In genomic region chr4:138241281-138242075, GRCh38 we compare ENCODE assay signal across 1 cellular context.
TF ChIP-seq lines count a peak whose summit lies in the region.

No MANE protein-coding gene starts in this region.

TF ChIP-seq in K562, 482 proteins besides CTCF, POLR2A, EP300 and RAD21 (continued from another document):
- TF ChIP-seq DLX4 (CRISPR knock-in tag; IDR thresholded peaks at IDR 0.05): 0 out of 2 replicates have a peak, but pooled peaks have one; percentile 47
- no peak; the same call in none of the 2 replicates for TF ChIP-seq NKRF (IDR thresholded peaks at IDR 0.05; ENCODE audit: borderline replicate concordance)
- 0 out of 2 replicates have a peak, but pooled peaks have one; percentile 21 for TF ChIP-seq PHB (CRISPR knock-in tag; IDR thresholded peaks at IDR 0.05)
- TF ChIP-seq ZBTB2 (IDR thresholded peaks at IDR 0.05): peak; percentile 70
- 0 out of 2 replicates have a peak, but pooled peaks have one; percentile 10 for TF ChIP-seq MTA1 (IDR thresholded peaks at IDR 0.05; ENCODE audit: borderline replicate concordance)
- peak; percentile 19 for TF ChIP-seq RBBP5 (IDR thresholded peaks at IDR 0.05; ENCODE audit: borderline replicate concordance, insufficient read depth, low read length, poor library complexity, severe bottlenecking)
- TF ChIP-seq ZZZ3 (IDR thresholded peaks at IDR 0.05): no peak
- TF ChIP-seq MAX (CRISPR knock-in tag; IDR thresholded peaks at IDR 0.05): peak; percentile 53
- TF ChIP-seq BHLHE40 (IDR thresholded peaks at IDR 0.05; ENCODE audit: low read length): no peak
- TF ChIP-seq USF1 (CRISPR knock-in tag; IDR thresholded peaks at IDR 0.05): peak; percentile 49; the same call in 1 of the 2 replicates
- 0 out of 4 replicates have a peak, but pooled peaks of 1 of the 2 experiments have one; percentile 21 for TF ChIP-seq NRF1 (conservative IDR thresholded peaks at IDR 0.05 in 1 of 2, IDR thresholded peaks at IDR 0.05 in 1 of 2)
- 0 out of 2 replicates have a peak, but pooled peaks have one; percentile 48 for TF ChIP-seq FOXK1 (CRISPR knock-in tag; IDR thresholded peaks at IDR 0.05; ENCODE audit: borderline replicate concordance)
- TF ChIP-seq SAFB (IDR thresholded peaks at IDR 0.05; ENCODE audit: borderline replicate concordance, low read depth, low read length): peak; percentile 60; the same call in 1 of the 2 replicates
- peak; percentile 50; the same call in 1 of the 2 replicates for TF ChIP-seq SP1 (CRISPR knock-in tag; IDR thresholded peaks at IDR 0.05)
- peak; percentile 72; the same call in 1 of the 2 replicates for TF ChIP-seq KAT7 (CRISPR knock-in tag; IDR thresholded peaks at IDR 0.05; ENCODE audit: borderline replicate concordance)
- TF ChIP-seq ZC3H8 (IDR thresholded peaks at IDR 0.05): no peak
- peak; percentile 76; the same call in 1 of the 2 replicates for TF ChIP-seq ZC3H4 (CRISPR knock-in tag; IDR thresholded peaks at IDR 0.05; ENCODE audit: borderline replicate concordance)
- TF ChIP-seq ARID4B (CRISPR knock-in tag; IDR thresholded peaks at IDR 0.05): peak; percentile 67; the same call in 1 of the 2 replicates
- TF ChIP-seq MXI1 (IDR thresholded peaks at IDR 0.05; ENCODE audit: low read depth, low read length): peak; percentile 34; the same call in 1 of the 2 replicates
- 0 out of 2 replicates have a peak, but pooled peaks have one; percentile 7 for TF ChIP-seq TEAD4 (IDR thresholded peaks at IDR 0.05; ENCODE audit: low read length)
- no peak for TF ChIP-seq TEAD4 (CRISPR knock-in tag; IDR thresholded peaks at IDR 0.05; ENCODE audit: borderline replicate concordance)
- no peak for TF ChIP-seq ZNF280B (CRISPR knock-in tag; IDR thresholded peaks at IDR 0.05)
- TF ChIP-seq AFF4 (CRISPR knock-in tag; IDR thresholded peaks at IDR 0.05): peak; percentile 97; the same call in 1 of the 2 replicates
- 0 out of 2 replicates have a peak, but pooled peaks have one; percentile 35 for TF ChIP-seq FOXP1 (CRISPR knock-in tag; IDR thresholded peaks at IDR 0.05)
- peak; percentile 5 for TF ChIP-seq PRDM10 (IDR thresholded peaks at IDR 0.05; ENCODE audit: partially characterized antibody)
- peak; percentile 26 for TF ChIP-seq SAP30 (IDR thresholded peaks at IDR 0.05; ENCODE audit: borderline replicate concordance, insufficient read depth, low read depth, low read length, poor library complexity, severe bottlenecking)
- peak; percentile 47 for TF ChIP-seq BRD4 (IDR thresholded peaks at IDR 0.05)
- TF ChIP-seq TFAP4 (CRISPR knock-in tag; IDR thresholded peaks at IDR 0.05; ENCODE audit: borderline replicate concordance): peak; percentile 69; the same call in 1 of the 2 replicates
- TF ChIP-seq TCF3 (CRISPR knock-in tag; IDR thresholded peaks at IDR 0.05): 0 out of 2 replicates have a peak, but pooled peaks have one; percentile 1
- peak; percentile 83 for TF ChIP-seq BRD9 (IDR thresholded peaks at IDR 0.05; ENCODE audit: low read depth, partially characterized antibody)
- peak; percentile 63 to 76; a peak in 2 of 4 replicates for TF ChIP-seq SIN3A (IDR thresholded peaks at IDR 0.05; ENCODE audit: borderline replicate concordance in 2 of 2, control insufficient read depth in 1 of 2, low read depth in 2 of 2, low read length in 2 of 2)
- TF ChIP-seq ETV5 (CRISPR knock-in tag; IDR thresholded peaks at IDR 0.05; ENCODE audit: low read depth): 0 out of 2 replicates have a peak, but pooled peaks have one; percentile 58
- TF ChIP-seq RBFOX2 (IDR thresholded peaks at IDR 0.05; ENCODE audit: low read depth, low read length): peak; percentile 91
- no peak for TF ChIP-seq ZKSCAN3 (CRISPR knock-in tag; IDR thresholded peaks at IDR 0.05)
- TF ChIP-seq CBX5 (IDR thresholded peaks at IDR 0.05; ENCODE audit: borderline replicate concordance, low read depth): peak; percentile 45; the same call in 1 of the 2 replicates
- TF ChIP-seq FOXA3 (CRISPR knock-in tag; conservative IDR thresholded peaks at IDR 0.05 in 1 of 2, IDR thresholded peaks at IDR 0.05 in 1 of 2): peak in 1 of 2 experiments; percentile 36; a peak in 1 of 4 replicates
- peak; percentile 88 for TF ChIP-seq TBP (optimal IDR thresholded peaks at IDR 0.05; ENCODE audit: low read depth, low read length)
